In the genomic region with DNA sequence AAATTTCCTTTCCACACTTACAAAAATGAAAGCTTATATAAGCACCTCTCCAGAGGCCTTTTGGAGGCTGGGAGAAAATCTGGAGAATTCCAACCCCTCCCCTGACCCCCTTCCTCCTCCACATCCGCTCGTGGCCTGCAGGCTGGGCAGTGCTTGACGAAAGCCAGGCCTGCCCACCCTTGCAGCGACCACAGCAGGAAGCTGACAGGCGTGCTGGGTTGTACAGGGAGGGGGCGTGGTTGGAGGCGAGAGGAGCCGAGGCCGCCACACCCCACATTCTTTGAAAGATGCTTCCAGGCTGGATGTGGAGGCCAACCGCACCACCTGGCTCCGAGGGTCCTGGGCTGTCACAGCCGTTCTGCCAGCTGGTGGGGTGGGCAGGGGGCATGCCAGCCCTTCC, we compare ENCODE assay signal across 8 cellular contexts. TPM values are rescaled to one million over a fixed set of nuclear protein-coding genes. Genes with fewer than 3 reads are reported as not detected.
DNase-seq lines count a peak whose midpoint lies in the region; ATAC-seq and TF ChIP-seq lines count a peak whose summit lies in the region.

No MANE protein-coding gene starts in this region.

- H3K4me1 ChIP-seq in cardiac muscle cell (ENCODE audit: low read depth): peaks cover 27% of the 10 kb centered on the region

- TF ChIP-seq CTCF in cardiac muscle cell (IDR thresholded peaks at IDR 0.05; ENCODE audit: low read depth, low read length): peak; percentile 8

- H3K4me3 ChIP-seq in cardiac muscle cell: no peak overlapping the region

- peak; percentile 68 for ATAC-seq in activated CD4-positive, alpha-beta T cell treated with anti-CD3 and anti-CD28 coated beads for 36 hours
- ATAC-seq in HG03565 (IDR thresholded peaks at IDR 0.05; ENCODE audit: unreplicated experiment): no peak

- no peak overlapping the region for H3K27ac Mint-ChIP-seq in activated CD4-positive, alpha-beta T cell treated with anti-CD3 and anti-CD28 coated beads for 36 hours

- peak; percentile 58 for DNase-seq in activated CD4-positive, alpha-beta T cell treated with anti-CD3 and anti-CD28 coated beads for 36 hours
- DNase-seq in activated CD4-positive, alpha-beta T cell treated with anti-CD3 and anti-CD28 coated beads for 1 hour: no peak
- DNase-seq in activated naive CD4-positive, alpha-beta T cell treated with Interleukin-2 at 50 U/mL for 16 hours: peak; percentile 33
- peak; percentile 87 to 99 for DNase-seq in cardiac muscle cell (ENCODE audit: low read depth in 1 of 2, low spot score in 1 of 2)
- peak; percentile 32 for DNase-seq in stimulated activated CD4-positive, alpha-beta T cell treated with anti-CD3 and anti-CD28 coated beads, Interleukin-4, amount 100 ng/mL, for 24 hours
- DNase-seq in SHP77 treated with DMSO at 0.1 percent for 48 hours (lab: John Stamatoyannopoulos, UW): no peak
- DNase-seq in OCI-M2 (lab: John Stamatoyannopoulos, UW; ENCODE audit: unreplicated experiment): no peak

- intact Hi-C loops in activated CD4-positive, alpha-beta T cell treated with anti-CD3 and anti-CD28 coated beads for 36 hours (cut with DNase I, micrococcal nuclease): no loop called here

- H3K36me3 Mint-ChIP-seq in activated CD4-positive, alpha-beta T cell treated with anti-CD3 and anti-CD28 coated beads for 36 hours (ENCODE audit: low read depth): no peaks in the 10 kb centered on the region

- no peaks in the 10 kb centered on the region for H3K9me3 ChIP-seq in cardiac muscle cell (ENCODE audit: low read depth)

- no peaks in the 10 kb centered on the region for H3K27me3 Mint-ChIP-seq in activated CD4-positive, alpha-beta T cell treated with anti-CD3 and anti-CD28 coated beads for 36 hours

- peaks cover 26% of the 10 kb centered on the region for H3K4me1 Mint-ChIP-seq in activated CD4-positive, alpha-beta T cell treated with anti-CD3 and anti-CD28 coated beads for 36 hours

- CTCF ChIA-PET in activated CD4-positive, alpha-beta T cell treated with anti-CD3 and anti-CD28 coated beads for 36 hours (lab: Charles Lee): interaction anchor here (0.6 to 1.0 kb wide), 4 partner anchors 13 to 374 kb away, joined by 3 to 4 read pairs (median 3); no protein-coding TSS in a partner anchor

- H3K9me3 Mint-ChIP-seq in activated CD4-positive, alpha-beta T cell treated with anti-CD3 and anti-CD28 coated beads for 36 hours (ENCODE audit: low read depth): no peaks in the 10 kb centered on the region

- no peak overlapping the region for H3K4me3 Mint-ChIP-seq in activated CD4-positive, alpha-beta T cell treated with anti-CD3 and anti-CD28 coated beads for 36 hours

- H3K27ac ChIP-seq in cardiac muscle cell: peak overlapping the region; percentile 84

- H3K27me3 ChIP-seq in cardiac muscle cell: no peaks in the 10 kb centered on the region

- H3K36me3 ChIP-seq in cardiac muscle cell: no peaks in the 10 kb centered on the region

- POLR2A ChIA-PET in activated CD4-positive, alpha-beta T cell treated with anti-CD3 and anti-CD28 coated beads for 36 hours (lab: Charles Lee): interaction anchor here (0.8 kb wide), 1 partner anchor 12 kb away, joined by 10 read pairs; no protein-coding TSS in a partner anchor

RNA-seq across cellular contexts. Expression of a gene that starts 47.8 kb away (rescaled TPM):
- total RNA-seq in activated CD4-positive, alpha-beta T cell treated with anti-CD3 and anti-CD28 coated beads for 36 hours: 1 to 10 TPM; 2.6 to 2.8 TPM
- 51.7 and 77.4 TPM in 2 replicates for total RNA-seq in cardiac muscle cell
- polyA plus RNA-seq in cardiac muscle cell: 21.5 and 38.5 TPM in 2 replicates

Comparison
In these comparisons a context has a peak if more than half of its experiments do, and no peak if none do; other contexts are left out.
1. DNase-seq: peak in activated CD4-positive, alpha-beta T cell treated with anti-CD3 and anti-CD28 coated beads for 36 hours (single experiment), activated naive CD4-positive, alpha-beta T cell treated with Interleukin-2 at 50 U/mL for 16 hours (single experiment), cardiac muscle cell (2 of 2) and stimulated activated CD4-positive, alpha-beta T cell treated with anti-CD3 and anti-CD28 coated beads, Interleukin-4, amount 100 ng/mL, for 24 hours (single experiment); none in activated CD4-positive, alpha-beta T cell treated with anti-CD3 and anti-CD28 coated beads for 1 hour (single experiment), SHP77 treated with DMSO at 0.1 percent for 48 hours (single experiment) and OCI-M2 (single experiment).
2. RNA of a gene that starts 47.8 kb away (total RNA-seq): 51.7 to 77.4 TPM in cardiac muscle cell; 2.6 to 2.8 TPM in activated CD4-positive, alpha-beta T cell treated with anti-CD3 and anti-CD28 coated beads for 36 hours; every median in the first group is over 10 times any median in the second.